Comparison of ENCODE assay signal across 8 cellular contexts in the genomic region with DNA sequence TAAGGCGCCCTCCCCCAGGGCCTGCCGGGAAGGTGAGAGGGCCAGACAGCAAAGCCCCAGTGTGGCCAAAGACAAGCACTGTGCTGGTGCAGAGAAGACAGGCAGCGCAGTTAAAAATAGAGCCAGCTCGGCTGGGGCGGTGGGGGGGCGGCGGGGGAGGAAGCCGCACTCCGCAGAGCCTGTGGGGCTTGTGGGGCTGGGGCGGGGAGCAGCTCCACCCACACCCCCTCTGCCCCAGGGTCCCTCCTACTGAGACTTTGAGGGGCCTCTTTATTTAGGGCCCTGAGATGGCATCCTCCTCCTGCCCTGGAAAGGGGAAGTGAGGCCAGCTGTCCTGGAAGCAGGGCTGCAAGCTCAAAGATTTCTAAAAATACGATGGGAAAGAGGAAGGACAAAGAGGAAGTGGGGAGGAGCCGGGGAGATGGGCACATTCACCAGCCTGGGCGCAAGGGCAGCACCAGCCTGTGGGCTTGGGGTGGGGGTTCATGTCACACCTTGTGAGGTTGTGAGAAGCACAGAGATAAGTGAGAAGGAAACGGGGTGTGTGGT. TPM values are rescaled to one million over a fixed set of nuclear protein-coding genes. Genes with fewer than 3 reads are reported as not detected.
DNase-seq lines count a peak whose midpoint lies in the region; ATAC-seq lines count a peak whose summit lies in the region.

No MANE protein-coding gene starts in this region.

- H3K27ac ChIP-seq in thymus (ENCODE audit: low read depth) = peak overlapping the region; percentile 89

- peaks cover 26% of the 10 kb centered on the region for H3K4me1 ChIP-seq in thymus (ENCODE audit: control insufficient read depth, insufficient read depth, low read length)

- peak overlapping the region; percentile 35 for H3K4me3 ChIP-seq in Jurkat, Clone E6-1 (ENCODE audit: low read length)
- peak overlapping the region; percentile 60 for H3K4me3 ChIP-seq in thymus (ENCODE audit: low read length)

- no peaks in the 10 kb centered on the region for H3K27me3 Mint-ChIP-seq in activated T-cell treated with anti-CD3 and anti-CD28 coated beads, Interleukin-2, amount 50 U/mL, for 72 hours (ENCODE audit: low read depth)

- DNase-seq in CD1c-positive myeloid dendritic cell (ENCODE audit: extremely low spot score) = peak; percentile 93
- no peak for DNase-seq in Jurkat, Clone E6-1 (ENCODE audit: low read depth, low spot score)
- DNase-seq in activated T-cell treated with anti-CD3 and anti-CD28 coated beads, Interleukin-2, amount 50 U/mL, for 72 hours = no peak
- peak in 30 of 51 donors; percentile 10 to 59 (median 32) for DNase-seq in hypothalamus (lab: John Stamatoyannopoulos, UW)
- DNase-seq in DMS53 treated with DMSO at 0.1 percent for 48 hours (lab: John Stamatoyannopoulos, UW; ENCODE audit: unreplicated experiment) = no peak
- no peak for DNase-seq in NCI-H1436 (lab: John Stamatoyannopoulos, UW)
- no peak for DNase-seq in DMS114 treated with DMSO at 0.1 percent for 48 hours (lab: John Stamatoyannopoulos, UW; ENCODE audit: unreplicated experiment)

- peaks cover 86% of the 10 kb centered on the region for H3K4me1 Mint-ChIP-seq in activated T-cell treated with anti-CD3 and anti-CD28 coated beads, Interleukin-2, amount 50 U/mL, for 72 hours (ENCODE audit: low read depth)

- peak overlapping the region; percentile 83 for H3K27ac Mint-ChIP-seq in activated T-cell treated with anti-CD3 and anti-CD28 coated beads, Interleukin-2, amount 50 U/mL, for 72 hours

- WGBS in thymus = 6% methylated on average over 14 of the region's 14 CpGs

- no peaks in the 10 kb centered on the region for H3K27me3 ChIP-seq in thymus (ENCODE audit: control insufficient read depth, insufficient read depth)

- H3K36me3 ChIP-seq in thymus (ENCODE audit: control insufficient read depth, insufficient read depth) = peaks cover 18% of the 10 kb centered on the region

- H3K9me3 ChIP-seq in thymus (ENCODE audit: control insufficient read depth) = no peaks in the 10 kb centered on the region

- H3K9me3 Mint-ChIP-seq in activated T-cell treated with anti-CD3 and anti-CD28 coated beads, Interleukin-2, amount 50 U/mL, for 72 hours = no peaks in the 10 kb centered on the region

- peaks cover 10 to 17% of the 10 kb centered on the region in 2 donors for H3K36me3 Mint-ChIP-seq in activated T-cell treated with anti-CD3 and anti-CD28 coated beads, Interleukin-2, amount 50 U/mL, for 72 hours (ENCODE audit: insufficient read depth in 2 of 2)

- peak overlapping the region; percentile 93 for H3K4me3 Mint-ChIP-seq in activated T-cell treated with anti-CD3 and anti-CD28 coated beads, Interleukin-2, amount 50 U/mL, for 72 hours

- ATAC-seq in activated T-cell treated with anti-CD3 and anti-CD28 coated beads, Interleukin-2, amount 50 U/mL, for 72 hours (replicated peaks in 1 of 2) = peak; percentile 11 to 18

RNA-seq across cellular contexts. Expression of a gene that starts 2.6 kb away (rescaled TPM):
- polyA plus RNA-seq in Jurkat, Clone E6-1 (2012; ENCODE audit: insufficient read depth, insufficient read length) = 1.7 TPM
- 10 to 100 TPM; 71.9 to 87.5 TPM for total RNA-seq in activated T-cell treated with anti-CD3 and anti-CD28 coated beads, Interleukin-2, amount 50 U/mL, for 72 hours
- 54.6 TPM for polyA plus RNA-seq in thymus

RNA-seq across cellular contexts. Expression of a gene that starts 40.8 kb away (rescaled TPM):
- polyA plus RNA-seq in Jurkat, Clone E6-1 (2012; ENCODE audit: insufficient read depth, insufficient read length) = 314 TPM
- total RNA-seq in activated T-cell treated with anti-CD3 and anti-CD28 coated beads, Interleukin-2, amount 50 U/mL, for 72 hours = 100 to 1,000 TPM; 620 to 681 TPM
- polyA plus RNA-seq in thymus = 206 TPM

Comparison
In these comparisons a context has a peak if more than half of its experiments do, and no peak if none do; other contexts are left out.
1. DNase-seq: peak in CD1c-positive myeloid dendritic cell (single experiment) and hypothalamus (30 of 51); none in Jurkat, Clone E6-1 (single experiment), activated T-cell treated with anti-CD3 and anti-CD28 coated beads, Interleukin-2, amount 50 U/mL, for 72 hours (0 of 2), DMS53 treated with DMSO at 0.1 percent for 48 hours (single experiment), NCI-H1436 (single experiment) and DMS114 treated with DMSO at 0.1 percent for 48 hours (single experiment).